In genomic region chr1:2877391-2877790, GRCh38 we compare ENCODE assay signal across 27 cellular contexts.
DNase-seq lines count a peak whose midpoint lies in the region.
"Had no signal": no experiment of that assay in that cellular context is flagged by ENCODE, and none has a peak within 500 bp of the region (broad histone marks: within the 10 kb centered on the region; RNA-seq: fewer than 3 reads in every experiment).

No MANE protein-coding gene starts in this region.

- no peak overlapping the region for H3K27ac ChIP-seq in neuronal stem cell (replicated peaks; ENCODE audit: low read length)
- H3K27ac ChIP-seq: 22Rv1; A549; BLaER1; BLaER1 treated with 17β-estradiol and CSF1 and Interleukin-3, amounts not matched to agents 10 nM and 100 nM; C4-2B had no signal

- H3K27me3 ChIP-seq in neuronal stem cell (ENCODE audit: control insufficient read depth in 3 of 3, insufficient read depth in 3 of 3, low read depth in 1 of 3, low read length in 3 of 3), result peaks cover 0 to 62% (median 0%) of the 10 kb centered on the region in 3 experiments

- no peaks in the 10 kb centered on the region for H3K36me3 ChIP-seq in neuronal stem cell (replicated peaks in 1 of 2; ENCODE audit: control insufficient read depth in 2 of 2, insufficient read depth in 2 of 2, low read length in 2 of 2)
- H3K36me3 ChIP-seq: BE2C; BLaER1; BLaER1 treated with 17β-estradiol and CSF1 and Interleukin-3, amounts not matched to agents 10 nM and 100 nM had no signal

- H3K79me1 ChIP-seq in neuronal stem cell (ENCODE audit: low read depth, low read length), result no peaks in the 10 kb centered on the region

- no peak overlapping the region for H3K9ac ChIP-seq in neuronal stem cell (ENCODE audit: low read depth, low read length, poor library complexity)
- H3K9ac ChIP-seq: BLaER1; BLaER1 treated with 17β-estradiol and CSF1 and Interleukin-3, amounts not matched to agents 10 nM and 100 nM had no signal

- no peak overlapping the region for H3K4me3 ChIP-seq in neuronal stem cell (ENCODE audit: low read length in 2 of 2)
- H3K4me3 ChIP-seq: A549; BLaER1; BLaER1 treated with 17β-estradiol and CSF1 and Interleukin-3, amounts not matched to agents 10 nM and 100 nM had no signal

- no peak overlapping the region for H4K91ac ChIP-seq in neuronal stem cell (ENCODE audit: low read depth, low read length, poor library complexity)

- peaks cover 0 to 3% of the 10 kb centered on the region in 2 donors for H3K9me3 ChIP-seq in neuronal stem cell (replicated peaks in 1 of 2; ENCODE audit: control insufficient read depth in 2 of 2, insufficient read depth in 1 of 2, low read depth in 1 of 2, low read length in 2 of 2)
- H3K9me3 ChIP-seq: A549, BE2C, BLaER1, Caco-2 had no signal

- H3K18ac ChIP-seq in neuronal stem cell (ENCODE audit: low read length), result peak overlapping the region; percentile 13

- no peak for DNase-seq in neuronal stem cell (ENCODE audit: low spot score)
- no peak for DNase-seq in NCI-H526 treated with DMSO at 0.1 percent for 48 hours (lab: John Stamatoyannopoulos, UW)
- DNase-seq: 8988T; ACHN; AML-193; BE2C; C1 segment of cervical spinal cord; Caco-2; Calu3; CD4-positive, alpha-beta memory T cell; CD4-positive, alpha-beta T cell; CD4-positive, CD25-positive, alpha-beta regulatory T cell; CD8-positive, alpha-beta memory T cell; CD8-positive, alpha-beta T cell; COR-L47; DMS 273 treated with DMSO at 0.1 percent for 48 hours; DMS153; DMS53; DMS79; DMS79 treated with DMSO at 0.1 percent for 48 hours; DND-41; EL had no signal

- H4K8ac ChIP-seq in neuronal stem cell (ENCODE audit: low read depth, low read length), result no peak overlapping the region

- H2BK15ac ChIP-seq in neuronal stem cell (ENCODE audit: low read length), result peak overlapping the region; percentile 55

- peak overlapping the region; percentile 29 for H2BK5ac ChIP-seq in neuronal stem cell (ENCODE audit: low read length)

- no peak overlapping the region for H3K4me2 ChIP-seq in neuronal stem cell (ENCODE audit: insufficient read depth, low read length, poor library complexity, severe bottlenecking)
- H3K4me2 ChIP-seq: A549; BLaER1; BLaER1 treated with 17β-estradiol and CSF1 and Interleukin-3, amounts not matched to agents 10 nM and 100 nM had no signal

- H3K23ac ChIP-seq in neuronal stem cell (ENCODE audit: low read depth, low read length, poor library complexity), result peak overlapping the region; percentile 55

- peak overlapping the region; percentile 71 for H3K14ac ChIP-seq in neuronal stem cell (ENCODE audit: low read length)

- H2BK12ac ChIP-seq in neuronal stem cell (ENCODE audit: low read length), result no peak overlapping the region

- no peak overlapping the region for H2BK120ac ChIP-seq in neuronal stem cell (ENCODE audit: low read depth, low read length)

- no peak overlapping the region for H2AFZ ChIP-seq in neuronal stem cell (ENCODE audit: low read length)

- H2AK5ac ChIP-seq in neuronal stem cell (ENCODE audit: low read depth, low read length), result peak overlapping the region; percentile 74

- no peak overlapping the region for H3K4ac ChIP-seq in neuronal stem cell (ENCODE audit: low read length)

- no peaks in the 10 kb centered on the region for H3K4me1 ChIP-seq in neuronal stem cell (ENCODE audit: control insufficient read depth in 2 of 2, insufficient read depth in 1 of 2, low read depth in 1 of 2, low read length in 2 of 2)
- H3K4me1 ChIP-seq: A549, BE2C, Caco-2 had no signal

- no CpG with 5 or more reads among the region's 17 CpGs for WGBS in neuronal stem cell (ENCODE audit: extremely low coverage in 2 of 2, insufficient read length in 2 of 2, insufficient replicate concordance in 1 of 2), 2 donors
